Comparison of ENCODE assay signal across 8 cellular contexts in genomic region chr17:75261336-75262111, GRCh38. TPM values are rescaled to one million over a fixed set of nuclear protein-coding genes. Genes with fewer than 3 reads are reported as not detected.
DNase-seq lines count a peak whose midpoint lies in the region; ATAC-seq and TF ChIP-seq lines count a peak whose summit lies in the region.

Gene GGA3 (minus strand): TSS chr17:75261606. CDS start chr17:75261587, 19 bp downstream.
Gene MRPS7 (plus strand): TSS chr17:75261879. CDS start chr17:75261901, 22 bp downstream.

- H3K4me3 ChIP-seq in right atrium auricular region (peak within 1 kb of the TSS; percentile 91 to 93), rectal smooth muscle tissue (ENCODE audit: low read length) (peak within 1 kb of the TSS; percentile 80), vagina (peak within 1 kb of the TSS; percentile 79 to 97)

- peak within 1 kb of the TSS; percentile 99 for H3K27ac ChIP-seq in angular gyrus (ENCODE audit: low read depth, low read length)
- peak within 1 kb of the TSS; percentile 84 to 94 for H3K27ac ChIP-seq in right atrium auricular region
- peak within 1 kb of the TSS; percentile 99 for H3K27ac ChIP-seq in rectal smooth muscle tissue (ENCODE audit: low read depth, low read length)
- peak within 1 kb of the TSS; percentile 92 for H3K27ac ChIP-seq in vagina

- DNase-seq in NCI-H187 treated with DMSO at 0.1 percent for 48 hours (lab: John Stamatoyannopoulos, UW) = peak; percentile 59
- peak; percentile 91 to 96 (median 93) for DNase-seq in T-helper 2 cell
- peak; percentile 94 for DNase-seq in right atrium auricular region (ENCODE audit: low spot score)
- no peak for DNase-seq in vagina (ENCODE audit: extremely low spot score in 2 of 2)

- no peaks in the 10 kb centered on the region for H3K9me3 ChIP-seq in right atrium auricular region
- no peaks in the 10 kb centered on the region for H3K9me3 ChIP-seq in vagina

- intact Hi-C loops in vagina (cut with DNase I) = no loop called here

- H3K4me1 ChIP-seq in right atrium auricular region (peaks cover 0 to 29% of the 10 kb centered on the region in 2 donors), rectal smooth muscle tissue (ENCODE audit: control insufficient read depth, insufficient read depth, low read length) (peaks cover 13% of the 10 kb centered on the region), vagina (peaks cover 35% of the 10 kb centered on the region)

- TF ChIP-seq CTCF in right atrium auricular region (IDR thresholded peaks at IDR 0.05) (peak in 1 of 2 donors; percentile 3), vagina (IDR thresholded peaks at IDR 0.05) (no peak)

- peak within 1 kb of the TSS; percentile 91 for H3K9ac ChIP-seq in rectal smooth muscle tissue (ENCODE audit: low read length)

- peak; percentile 83 for ATAC-seq in HG02943 (IDR thresholded peaks at IDR 0.05; ENCODE audit: low read depth, unreplicated experiment)

- peak; percentile 80 for TF ChIP-seq POLR2A in GM15510 (IDR thresholded peaks at IDR 0.05; ENCODE audit: borderline replicate concordance, extremely low read depth, insufficient read length)
- peak; percentile 36 to 56 for TF ChIP-seq POLR2A in vagina (IDR thresholded peaks at IDR 0.05)

- H3K36me3 ChIP-seq in right atrium auricular region (peaks cover 35% of the 10 kb centered on the region), rectal smooth muscle tissue (ENCODE audit: control insufficient read depth, insufficient read depth, low read length) (peaks cover 11% of the 10 kb centered on the region), vagina (peaks cover 0 to 34% of the 10 kb centered on the region in 2 donors)

- H3K27me3 ChIP-seq in right atrium auricular region = no peaks in the 10 kb centered on the region
- no peaks in the 10 kb centered on the region for H3K27me3 ChIP-seq in rectal smooth muscle tissue (ENCODE audit: control insufficient read depth, insufficient read depth, low read length)
- H3K27me3 ChIP-seq in vagina = no peaks in the 10 kb centered on the region

RNA-seq across cellular contexts. Expression of gene GGA3, which starts in this region (rescaled TPM):
- total RNA-seq in right atrium auricular region (10 to 100 TPM; 18.5 to 23.7 TPM), vagina (36.8 TPM)

RNA-seq across cellular contexts. Expression of gene MRPS7, which starts in this region (rescaled TPM):
- 10 to 100 TPM; 66.7 to 74.1 TPM for total RNA-seq in right atrium auricular region
- 40.3 TPM for total RNA-seq in vagina

Comparison
In these comparisons a context has a peak if more than half of its experiments do, and no peak if none do; other contexts are left out.
1. DNase-seq: peak in NCI-H187 treated with DMSO at 0.1 percent for 48 hours (single experiment), T-helper 2 cell (5 of 5) and right atrium auricular region (single experiment); none in vagina (0 of 2).
2. Peak in every context shown above with its lines, with median percentiles within 50 percentile points of each other: H3K27ac ChIP-seq and H3K4me3 ChIP-seq.